In genomic region chr3:195259564-195260285, GRCh38 we compare ENCODE assay signal across 8 cellular contexts. TPM values are rescaled to one million over a fixed set of nuclear protein-coding genes. Genes with fewer than 3 reads are reported as not detected.
DNase-seq lines count a peak whose midpoint lies in the region; ATAC-seq and TF ChIP-seq lines count a peak whose summit lies in the region.

No MANE protein-coding gene starts in this region.

- H3K27ac Mint-ChIP-seq in neural crest cell (ENCODE audit: unreplicated experiment) = no peak overlapping the region

- no peaks in the 10 kb centered on the region for H3K9me2 ChIP-seq in Karpas-422 (replicated peaks; ENCODE audit: insufficient read depth, low read length)

- peak; percentile 94 for DNase-seq in ELF-1 (ENCODE audit: low read depth, low spot score)
- peak; percentile 95 for DNase-seq in Karpas-422
- DNase-seq in RKO (ENCODE audit: low spot score) = peak; percentile 85
- DNase-seq in activated T-helper 9 cell treated with anti-CD3 and anti-CD28 coated beads, Interleukin-2, amount 50 U/mL, for 16 hours (ENCODE audit: low read depth) = peak; percentile 83
- DNase-seq in fibroblast of the conjunctiva (ENCODE audit: low read depth) = peak; percentile 81
- DNase-seq in neural crest cell (ENCODE audit: low read depth, low spot score) = peak; percentile 85
- peak; percentile 85 for DNase-seq in stomach

- peaks cover 11% of the 10 kb centered on the region for H3K4me1 Mint-ChIP-seq in neural crest cell

- intact Hi-C loops in stomach (cut with DNase I; ENCODE audit: low total_unique reads) = loop anchor here (5.0 to 10.0 kb wide), 2 partner anchors 145 to 577 kb away; no protein-coding TSS in a partner anchor

- H3K4me3 Mint-ChIP-seq in neural crest cell = peak overlapping the region; percentile 80

- peak overlapping the region; percentile 74 for H3K9ac ChIP-seq in Karpas-422 (ENCODE audit: low read length)

- H2AFZ ChIP-seq in Karpas-422 (ENCODE audit: low read length) = peak overlapping the region; percentile 85; the same call in 1 of the 2 replicates

- no peak for TF ChIP-seq EP300 in stomach (IDR thresholded peaks at IDR 0.05)

- TF ChIP-seq POLR2A in stomach (IDR thresholded peaks at IDR 0.05) = no peak

- H3K4me3 ChIP-seq in Karpas-422 (ENCODE audit: low read length) (peak overlapping the region; percentile 80), stomach (peak overlapping the region; percentile 64 to 76 (median 71))

- 0 to 3% (median 2%) methylated on average over 38 to 79 of the region's 79 CpGs for WGBS in stomach, 5 donors

- peaks cover 87% of the 10 kb centered on the region for H4K20me1 ChIP-seq in Karpas-422 (ENCODE audit: insufficient read depth, low read depth, low read length)

- H3K27me3 ChIP-seq in Karpas-422 (ENCODE audit: low read length) (no peaks in the 10 kb centered on the region), stomach (no peaks in the 10 kb centered on the region)

- H3K4me1 ChIP-seq in Karpas-422 (ENCODE audit: low read length) (peaks cover 14% of the 10 kb centered on the region), stomach (peaks cover 28 to 58% (median 41%) of the 10 kb centered on the region in 4 donors)

- no peaks in the 10 kb centered on the region for H3K9me3 ChIP-seq in Karpas-422 (ENCODE audit: low read length)
- no peaks in the 10 kb centered on the region for H3K9me3 ChIP-seq in stomach

- H3K27me3 Mint-ChIP-seq in neural crest cell (ENCODE audit: low read depth) = no peaks in the 10 kb centered on the region

- no peaks in the 10 kb centered on the region; the same call in 1 of the 2 replicates for H3K79me2 ChIP-seq in Karpas-422 (ENCODE audit: low read length)

- TF ChIP-seq CTCF in neural crest cell (conservative IDR thresholded peaks at IDR 0.05) = peak; percentile 83
- peak in 4 of 7 experiments; percentile 22 to 100 (median 68) for TF ChIP-seq CTCF in stomach (IDR thresholded peaks at IDR 0.05)

- H3K9me3 Mint-ChIP-seq in neural crest cell = no peaks in the 10 kb centered on the region

- H3K4me2 ChIP-seq in Karpas-422 (ENCODE audit: low read depth, low read length, poor library complexity, severe bottlenecking) = peak overlapping the region; percentile 96

- ATAC-seq in GM21825 (IDR thresholded peaks at IDR 0.05; ENCODE audit: unreplicated experiment) = peak; percentile 68

- H3K36me3 ChIP-seq in Karpas-422 (ENCODE audit: insufficient read depth, low read length) (no peaks in the 10 kb centered on the region), stomach (no peaks in the 10 kb centered on the region)

- H3K27ac ChIP-seq in Karpas-422 (ENCODE audit: low read length) = no peak overlapping the region
- peak overlapping the region; percentile 88 to 95 (median 91) for H3K27ac ChIP-seq in stomach

- H3K36me3 Mint-ChIP-seq in neural crest cell (ENCODE audit: low read depth) = peaks cover 2% of the 10 kb centered on the region

RNA-seq across cellular contexts. Expression of gene XXYLT1, which starts 11.2 kb away (rescaled TPM):
- 7.3 and 12.0 TPM in 2 replicates for total RNA-seq in Karpas-422 (2014; rRNA removed; shearing (Covaris generic); ENCODE audit: low replicate concordance)
- 41.1 and 41.2 TPM in 2 replicates for total RNA-seq in neural crest cell
- 10 to 100 TPM in 4 of 5 donors, not detected in 1; 11.4 to 41.5 (median 13.8) TPM for total RNA-seq in stomach
- 1 to 10 TPM; 2.1 to 6.9 (median 2.6) TPM for polyA plus RNA-seq in stomach
